12 cellular contexts compared by ENCODE assay signal in the genomic region with DNA sequence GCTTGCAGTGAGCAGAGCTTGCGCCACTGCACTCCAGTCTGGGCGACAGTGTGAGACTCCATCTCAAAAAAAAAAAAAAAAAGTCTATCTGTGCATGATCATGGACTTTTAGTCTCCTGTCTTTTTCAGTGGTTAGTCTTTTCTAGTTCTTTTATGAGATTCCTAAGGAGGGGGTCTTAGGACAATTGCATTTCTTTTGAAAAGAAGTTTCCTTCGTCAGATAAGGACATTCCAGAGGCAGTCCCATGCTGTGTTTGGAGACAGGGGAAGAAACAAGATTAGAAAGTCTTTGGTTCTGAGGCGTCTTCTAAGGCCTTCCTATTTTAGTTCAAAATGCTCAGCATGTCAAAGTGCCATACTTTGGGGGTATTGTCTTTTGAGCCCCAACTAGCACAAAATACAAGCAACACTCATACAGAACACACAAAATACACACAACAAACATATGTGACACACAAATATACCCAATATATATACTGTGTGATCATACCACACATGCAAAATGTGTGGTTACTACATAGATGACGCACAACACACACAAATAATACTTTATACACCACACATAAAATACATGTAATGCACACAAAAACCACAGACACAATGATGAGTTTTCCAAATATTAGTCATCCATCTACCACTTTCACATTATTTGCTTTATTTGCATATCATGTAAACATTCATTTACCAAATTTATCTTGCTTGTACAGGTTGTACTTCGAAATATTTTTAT.
"Had no signal": no experiment of that assay in that cellular context is flagged by ENCODE, and none has a peak within 500 bp of the region (broad histone marks: within the 10 kb centered on the region; RNA-seq: fewer than 3 reads in every experiment).

No MANE protein-coding gene starts in this region.

- ATAC-seq: left lung had no signal

- H3K27ac ChIP-seq: cardiac muscle cell, left lung, sigmoid colon had no signal

- H3K4me3 ChIP-seq: cardiac muscle cell, left lung, sigmoid colon had no signal

- H3K27me3 ChIP-seq: cardiac muscle cell, left lung, sigmoid colon had no signal

- H3K36me3 ChIP-seq: cardiac muscle cell, left lung, sigmoid colon had no signal

- DNase-seq: activated CD4-positive, alpha-beta memory T cell treated with anti-CD3 and anti-CD28 coated beads for 36 hours; activated CD4-positive, alpha-beta T cell treated with anti-CD3 and anti-CD28 coated beads for 1 hour; activated gamma-delta T cell; activated naive CD8-positive, alpha-beta T cell treated with anti-CD3 and anti-CD28 coated beads for 36 hours; activated T-cell treated with anti-CD3 and anti-CD28 coated beads, Interleukin-2, amount 50 U/mL, for 48 hours; hippocampal formation; nephron progenitor cell; sigmoid colon; stimulated activated CD4-positive, alpha-beta T cell treated with anti-CD3 and anti-CD28 coated beads, Interleukin-12 subunit alpha, Interleukin-12 subunit beta, amount 100 ng/mL, for 4 hours; stimulated activated naive CD4-positive, alpha-beta T cell treated with Interleukin-2 at 50 U/mL for 16 hours had no signal

- H3K9me3 ChIP-seq: sigmoid colon had no signal

- H3K4me1 ChIP-seq: left lung, sigmoid colon had no signal
